13 cellular contexts compared by ENCODE assay signal in genomic region chr15:85748729-85749128, GRCh38. TPM values are rescaled to one million over a fixed set of nuclear protein-coding genes. Genes with fewer than 3 reads are reported as not detected.
DNase-seq lines count a peak whose midpoint lies in the region; ATAC-seq and TF ChIP-seq lines count a peak whose summit lies in the region.
"Had no signal": no experiment of that assay in that cellular context is flagged by ENCODE, and none has a peak within 500 bp of the region (broad histone marks: within the 10 kb centered on the region; RNA-seq: fewer than 3 reads in every experiment).

No MANE protein-coding gene starts in this region.

- H3K79me1 ChIP-seq in mesenchymal stem cell (replicated peaks; ENCODE audit: low read length, poor library complexity, severe bottlenecking): peaks cover 21% of the 10 kb centered on the region

- H3K4ac ChIP-seq in mesenchymal stem cell (ENCODE audit: low read depth in 1 of 2, low read length in 2 of 2): no peak overlapping the region

- no peak overlapping the region for H2AK5ac ChIP-seq in mesenchymal stem cell (ENCODE audit: low read length, severe bottlenecking)

- peaks cover 57% of the 10 kb centered on the region for H3K4me1 Mint-ChIP-seq in nephron progenitor cell
- H3K4me1 Mint-ChIP-seq in activated CD8-positive, alpha-beta memory T cell treated with anti-CD3 and anti-CD28 coated beads, Interleukin-2, amount 10 ng/mL, durations not matched to agents 7 days and 5 days: peaks cover 14% of the 10 kb centered on the region

- peak overlapping the region; percentile 65 for H3K9ac ChIP-seq in mesenchymal stem cell (ENCODE audit: low read length)
- no peak overlapping the region for H3K9ac ChIP-seq in subcutaneous abdominal adipose tissue (ENCODE audit: low read length in 5 of 5)

- H3K18ac ChIP-seq in mesenchymal stem cell (ENCODE audit: low read depth in 1 of 2, low read length in 2 of 2): no peak overlapping the region

- peak; percentile 49 for DNase-seq in activated effector memory CD4-positive, alpha-beta T cell treated with anti-CD3 and anti-CD28 coated beads, Interleukin-2, amount 50 U/mL, for 16 hours
- DNase-seq in activated effector memory CD4-positive, alpha-beta T cell treated with Interleukin-2 at 50 U/mL for 16 hours: no peak
- DNase-seq in caudate nucleus (lab: John Stamatoyannopoulos, UW): no peak
- no peak for DNase-seq in mesenchymal stem cell
- no peak for DNase-seq in nephron progenitor cell
- no peak for DNase-seq in activated CD8-positive, alpha-beta memory T cell treated with anti-CD3 and anti-CD28 coated beads, Interleukin-2, amount 10 ng/mL, durations not matched to agents 7 days and 5 days
- no peak for DNase-seq in NCI-H82 (lab: John Stamatoyannopoulos, UW)
- DNase-seq: activated CD8-positive, alpha-beta memory T cell treated with anti-CD3 and anti-CD28 coated beads for 24 hours; NCI-H2107; PC-9 had no signal

- no peak for TF ChIP-seq CTCF in nephron progenitor cell (IDR thresholded peaks at IDR 0.05)

- no peak overlapping the region for H2BK5ac ChIP-seq in mesenchymal stem cell (ENCODE audit: low read depth, low read length, poor library complexity, severe bottlenecking)

- no peak overlapping the region for H3K4me2 ChIP-seq in mesenchymal stem cell (ENCODE audit: low read length, poor library complexity, severe bottlenecking)
- H3K4me2 ChIP-seq: PC-9 had no signal

- H2BK120ac ChIP-seq in mesenchymal stem cell (ENCODE audit: low read depth, low read length): no peak overlapping the region

- no peak overlapping the region for H3K23ac ChIP-seq in mesenchymal stem cell (ENCODE audit: low read length in 2 of 2)

- no peak overlapping the region for H2AFZ ChIP-seq in mesenchymal stem cell (ENCODE audit: low read depth, low read length)
- H2AFZ ChIP-seq: PC-9 had no signal

- no peak for ATAC-seq in activated CD8-positive, alpha-beta memory T cell treated with anti-CD3 and anti-CD28 coated beads, Interleukin-2, amount 10 ng/mL, durations not matched to agents 7 days and 5 days

- H4K91ac ChIP-seq in mesenchymal stem cell (ENCODE audit: low read length): no peak overlapping the region

- no peaks in the 10 kb centered on the region for H3K9me3 Mint-ChIP-seq in nephron progenitor cell
- no peaks in the 10 kb centered on the region for H3K9me3 Mint-ChIP-seq in activated CD8-positive, alpha-beta memory T cell treated with anti-CD3 and anti-CD28 coated beads, Interleukin-2, amount 10 ng/mL, durations not matched to agents 7 days and 5 days (ENCODE audit: low read depth)
- H3K9me3 Mint-ChIP-seq: T-helper 2 cell treated with Interferon-gamma antibody and Interleukin-4, amounts not matched to agents 5 μg/mL and 100 μg/mL, for 36 hours had no signal

- WGBS in mesenchymal stem cell: 93% methylated on average over 11 of the region's 11 CpGs

- H3K36me3 Mint-ChIP-seq in nephron progenitor cell (ENCODE audit: low read depth): peaks cover 39% of the 10 kb centered on the region
- H3K36me3 Mint-ChIP-seq in activated CD8-positive, alpha-beta memory T cell treated with anti-CD3 and anti-CD28 coated beads, Interleukin-2, amount 10 ng/mL, durations not matched to agents 7 days and 5 days: peaks cover 24% of the 10 kb centered on the region

- H3K27me3 Mint-ChIP-seq in nephron progenitor cell (ENCODE audit: low read depth, poor library complexity): no peaks in the 10 kb centered on the region
- H3K27me3 Mint-ChIP-seq in activated CD8-positive, alpha-beta memory T cell treated with anti-CD3 and anti-CD28 coated beads, Interleukin-2, amount 10 ng/mL, durations not matched to agents 7 days and 5 days: no peaks in the 10 kb centered on the region

- no peak overlapping the region for H4K8ac ChIP-seq in mesenchymal stem cell (ENCODE audit: low read length)

- H3K27me3 ChIP-seq in mesenchymal stem cell (ENCODE audit: control insufficient read depth in 1 of 2, insufficient read depth in 1 of 2, low read length in 2 of 2) (no peaks in the 10 kb centered on the region), subcutaneous abdominal adipose tissue (ENCODE audit: control insufficient read depth in 5 of 5, insufficient read depth in 4 of 5, low read length in 5 of 5) (no peaks in the 10 kb centered on the region)
- H3K27me3 ChIP-seq: ascending aorta had no signal

- H3K4me3 Mint-ChIP-seq in nephron progenitor cell: no peak overlapping the region
- H3K4me3 Mint-ChIP-seq in activated CD8-positive, alpha-beta memory T cell treated with anti-CD3 and anti-CD28 coated beads, Interleukin-2, amount 10 ng/mL, durations not matched to agents 7 days and 5 days: no peak overlapping the region
- H3K4me3 Mint-ChIP-seq: T-helper 2 cell treated with Interferon-gamma antibody and Interleukin-4, amounts not matched to agents 5 μg/mL and 100 μg/mL, for 36 hours had no signal

- no peak overlapping the region for H2BK12ac ChIP-seq in mesenchymal stem cell (ENCODE audit: low read length in 2 of 2)

- H3K4me1 ChIP-seq in mesenchymal stem cell (ENCODE audit: control insufficient read depth, insufficient read depth, low read depth, low read length) (peaks cover 3% of the 10 kb centered on the region), subcutaneous abdominal adipose tissue (ENCODE audit: control insufficient read depth in 5 of 5, insufficient read depth in 5 of 5, low read length in 5 of 5) (peaks cover 5 to 78% (median 52%) of the 10 kb centered on the region in 5 donors)

- H3K36me3 ChIP-seq in mesenchymal stem cell (ENCODE audit: control insufficient read depth in 1 of 2, insufficient read depth in 2 of 2, low read depth in 1 of 2, low read length in 2 of 2): peaks cover 52 to 68% of the 10 kb centered on the region in 2 experiments
- H3K36me3 ChIP-seq in subcutaneous abdominal adipose tissue (ENCODE audit: control insufficient read depth in 5 of 5, insufficient read depth in 5 of 5, low read length in 5 of 5): peaks cover 0 to 55% (median 51%) of the 10 kb centered on the region in 5 donors

- no peak overlapping the region for H3K27ac Mint-ChIP-seq in nephron progenitor cell
- no peak overlapping the region for H3K27ac Mint-ChIP-seq in activated CD8-positive, alpha-beta memory T cell treated with anti-CD3 and anti-CD28 coated beads, Interleukin-2, amount 10 ng/mL, durations not matched to agents 7 days and 5 days
- H3K27ac Mint-ChIP-seq: T-helper 2 cell treated with Interferon-gamma antibody and Interleukin-4, amounts not matched to agents 5 μg/mL and 100 μg/mL, for 36 hours had no signal

- H3K4me3 ChIP-seq in mesenchymal stem cell (ENCODE audit: insufficient read depth in 1 of 2, low read depth in 1 of 2, low read length in 2 of 2): no peak overlapping the region
- H3K4me3 ChIP-seq in subcutaneous abdominal adipose tissue (ENCODE audit: low read depth in 1 of 5, low read length in 5 of 5): no peak overlapping the region
- H3K4me3 ChIP-seq: ascending aorta, PC-9 had no signal

- H3K27ac ChIP-seq in caudate nucleus (ENCODE audit: low read depth, low read length): peak overlapping the region; percentile 2
- no peak overlapping the region for H3K27ac ChIP-seq in mesenchymal stem cell (ENCODE audit: low read length, poor library complexity, severe bottlenecking)
- peak overlapping the region; percentile 85 for H3K27ac ChIP-seq in subcutaneous abdominal adipose tissue (ENCODE audit: low read depth, low read length)
- H3K27ac ChIP-seq: PC-9 had no signal

- H3K9me3 ChIP-seq in mesenchymal stem cell (ENCODE audit: control insufficient read depth, low read length) (no peaks in the 10 kb centered on the region), subcutaneous abdominal adipose tissue (ENCODE audit: control insufficient read depth in 5 of 5, low read length in 5 of 5) (no peaks in the 10 kb centered on the region)
- H3K9me3 ChIP-seq: ascending aorta had no signal

- no peak overlapping the region for H3K14ac ChIP-seq in mesenchymal stem cell (ENCODE audit: low read length in 2 of 2)

- no peak overlapping the region for H2BK15ac ChIP-seq in mesenchymal stem cell (ENCODE audit: low read depth, poor library complexity, severe bottlenecking)

- CTCF ChIA-PET in activated CD8-positive, alpha-beta memory T cell treated with anti-CD3 and anti-CD28 coated beads, Interleukin-2, amount 10 ng/mL, durations not matched to agents 7 days and 5 days (lab: Charles Lee): no interaction called here

RNA-seq across cellular contexts. Expression of gene KLHL25, which starts 46.0 kb away (rescaled TPM):
- 1.3 TPM for polyA plus RNA-seq in mesenchymal stem cell (2013, experiment 1 of 2)
- polyA plus RNA-seq in mesenchymal stem cell (2013, experiment 2 of 2): 1.3 TPM
- total RNA-seq in activated CD8-positive, alpha-beta memory T cell treated with anti-CD3 and anti-CD28 coated beads, Interleukin-2, amount 10 ng/mL, durations not matched to agents 7 days and 5 days: 1 to 10 TPM; 4.3 to 4.5 TPM
